ENCODE assay signal across 20 cellular contexts in genomic region chr3:64884574-64884973, GRCh38.
"Had no signal": no experiment of that assay in that cellular context is flagged by ENCODE, and none has a peak within 500 bp of the region (broad histone marks: within the 10 kb centered on the region; RNA-seq: fewer than 3 reads in every experiment).

No MANE protein-coding gene starts in this region.

- H3K9me3 ChIP-seq: SK-N-SH had no signal

- H3K27me3 ChIP-seq: SJCRH30 had no signal

- H3K27ac ChIP-seq: SJCRH30, WERI-Rb-1 had no signal

- H3K4me3 ChIP-seq: SJCRH30 had no signal

- DNase-seq: activated CD4-positive, alpha-beta memory T cell treated with anti-CD3 and anti-CD28 coated beads, Interleukin-2, amount 10 ng/mL, durations not matched to agents 7 days and 5 days; activated CD4-positive, alpha-beta T cell treated with anti-CD3 and anti-CD28 coated beads for 36 hours; activated CD4-positive, alpha-beta T cell treated with anti-CD3 and anti-CD28 coated beads, Interleukin-2, amount 50 U/mL, for 1 hour; activated gamma-delta T cell; activated naive CD4-positive, alpha-beta T cell treated with anti-CD3 and anti-CD28 coated beads for 36 hours; activated T-cell treated with anti-CD3 and anti-CD28 coated beads for 4 hours; activated T-cell treated with anti-CD3 and anti-CD28 coated beads, Interleukin-2, amount 50 U/mL, for 48 hours; amygdala; KG1; NCI-H1048; NCI-H146; NCI-H1930; NCI-H2171; NCI-H226; NCI-H526 treated with DMSO at 0.1 percent for 48 hours; NCI-H82; SJCRH30; SK-N-SH; T-helper 1 cell; WERI-Rb-1 had no signal

- H3K36me3 ChIP-seq: SJCRH30, WERI-Rb-1 had no signal
